ENCODE assay signal across 17 cellular contexts in the genomic region with DNA sequence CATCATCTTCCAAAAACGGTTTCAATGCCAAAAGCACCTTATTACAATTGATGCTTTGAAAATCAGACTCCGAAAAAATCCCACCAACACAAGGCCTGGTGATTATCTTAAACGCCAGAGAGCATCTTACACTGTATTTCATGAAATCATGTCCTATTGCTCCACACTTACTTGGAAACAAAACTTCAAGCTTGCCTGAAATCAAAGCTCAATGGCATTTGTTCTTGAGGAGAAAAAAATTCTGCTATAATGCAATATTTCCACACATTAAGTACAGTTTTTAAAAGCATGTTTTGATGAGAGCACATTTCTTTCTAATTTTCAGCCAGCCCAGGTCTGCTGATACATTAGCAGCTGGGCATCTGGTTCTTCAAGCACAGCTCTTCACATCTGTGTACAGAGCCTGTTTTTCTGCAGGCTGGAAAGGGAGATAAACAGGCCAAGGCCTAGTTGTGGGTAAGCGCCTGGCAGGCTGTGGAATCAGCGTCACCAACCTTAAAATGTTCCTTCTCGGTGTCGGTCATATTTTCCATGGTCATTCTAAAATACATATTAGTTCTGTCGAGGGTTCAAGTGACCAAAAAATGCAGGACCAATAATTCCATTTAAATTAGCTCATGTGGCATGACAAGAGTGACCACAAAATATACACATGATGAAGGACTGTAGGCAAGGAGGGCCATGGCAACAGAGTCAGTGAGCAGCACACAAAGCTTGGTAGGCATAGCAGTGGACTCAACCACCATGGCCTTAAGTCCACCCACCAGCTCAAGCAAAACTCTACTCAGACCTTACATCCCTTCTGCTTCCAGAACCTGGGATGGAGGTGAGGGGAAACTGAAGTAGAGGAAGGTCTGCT. TPM values are rescaled to one million over a fixed set of nuclear protein-coding genes. Genes with fewer than 3 reads are reported as not detected.
DNase-seq lines count a peak whose midpoint lies in the region; TF ChIP-seq lines count a peak whose summit lies in the region.
"Had no signal": no experiment of that assay in that cellular context is flagged by ENCODE, and none has a peak within 500 bp of the region (broad histone marks: within the 10 kb centered on the region; RNA-seq: fewer than 3 reads in every experiment).

No MANE protein-coding gene starts in this region.

- no peaks in the 10 kb centered on the region for H3K9me3 ChIP-seq in fibroblast of lung (ENCODE audit: control insufficient read depth, insufficient read depth, low read depth, low read length)
- no peaks in the 10 kb centered on the region for H3K9me3 ChIP-seq in osteoblast (ENCODE audit: low read depth, low read length)

- DNase-seq in AG10803 (ENCODE audit: low read depth) (peak; percentile 45), SK-N-DZ (ENCODE audit: low spot score) (peak; percentile 62), fibroblast of lung (ENCODE audit: low read depth in 2 of 2) (no peak), osteoblast (ENCODE audit: insufficient read length, low spot score, missing footprints) (no peak), DMS 273 (lab: John Stamatoyannopoulos, UW; ENCODE audit: unreplicated experiment) (no peak), A172 (ENCODE audit: low spot score) (no peak), NCI-H1417 treated with DMSO at 0.1 percent for 48 hours (lab: John Stamatoyannopoulos, UW) (no peak), LoVo (ENCODE audit: low spot score) (no peak)
- DNase-seq: activated CD4-positive, CD25-positive, alpha-beta regulatory T cell treated with anti-CD3 and anti-CD28 coated beads, Interleukin-2, amount 50 U/mL, for 72 hours; activated CD8-positive, alpha-beta memory T cell treated with anti-CD3 and anti-CD28 coated beads, Interleukin-2, amount 10 ng/mL, durations not matched to agents 7 days and 5 days; Calu3; erythroblast; naive B cell; NCI-H1092 treated with DMSO at 0.1 percent for 48 hours; stimulated activated CD4-positive, alpha-beta T cell treated with anti-CD3 and anti-CD28 coated beads, Interleukin-15, amount 100 ng/mL, for 24 hours; T-helper 9 cell had no signal

- H3K36me3 ChIP-seq in fibroblast of lung (ENCODE audit: control insufficient read depth, insufficient read depth, low read length) (peaks cover 2% of the 10 kb centered on the region), osteoblast (ENCODE audit: insufficient read depth, low read length) (peaks cover 4% of the 10 kb centered on the region)

- no peak for TF ChIP-seq CTCF in AG10803 (conservative IDR thresholded peaks at IDR 0.05; ENCODE audit: low read length)
- TF ChIP-seq CTCF in fibroblast of lung (conservative IDR thresholded peaks at IDR 0.05 in 1 of 2, IDR thresholded peaks at IDR 0.05 in 1 of 2; ENCODE audit: low read depth in 1 of 2, low read length in 2 of 2), result no peak
- no peak for TF ChIP-seq CTCF in osteoblast (IDR thresholded peaks at IDR 0.05; ENCODE audit: extremely low read depth, low read depth, low read length)

- H2AFZ ChIP-seq in fibroblast of lung (ENCODE audit: low read length) (no peak overlapping the region), osteoblast (ENCODE audit: low read length) (no peak overlapping the region)
- H2AFZ ChIP-seq: GM23338 had no signal

- H3K9ac ChIP-seq in fibroblast of lung (ENCODE audit: insufficient read depth, low read length), result no peak overlapping the region

- H3K4me1 ChIP-seq in fibroblast of lung (ENCODE audit: control insufficient read depth, extremely low read depth, insufficient read depth, low read length) (peaks cover 22% of the 10 kb centered on the region), osteoblast (ENCODE audit: insufficient read depth, low read length) (peaks cover 52% of the 10 kb centered on the region)

- no peak overlapping the region for H3K4me3 ChIP-seq in AG10803 (ENCODE audit: low read length)
- H3K4me3 ChIP-seq in fibroblast of lung (replicated peaks in 1 of 4; ENCODE audit: control extremely low read depth in 1 of 4, insufficient read depth in 1 of 4, low read depth in 3 of 4, low read length in 4 of 4), result no peak overlapping the region
- no peak overlapping the region for H3K4me3 ChIP-seq in osteoblast (ENCODE audit: insufficient read depth, low read length)
- H3K4me3 ChIP-seq: GM23338 had no signal

- H3K79me2 ChIP-seq in fibroblast of lung (ENCODE audit: control insufficient read depth, insufficient read depth, low read length), result peaks cover 3% of the 10 kb centered on the region
- H3K79me2 ChIP-seq in osteoblast (ENCODE audit: insufficient read depth, low read length), result peaks cover 62% of the 10 kb centered on the region

- H4K20me1 ChIP-seq in fibroblast of lung (ENCODE audit: control insufficient read depth, extremely low read depth, insufficient read depth, low read length) (no peaks in the 10 kb centered on the region), osteoblast (ENCODE audit: insufficient read depth, low read length) (peaks cover 2% of the 10 kb centered on the region)

- H3K27ac ChIP-seq in fibroblast of lung (ENCODE audit: insufficient read depth, low read length) (peak overlapping the region; percentile 79), osteoblast (ENCODE audit: low read depth, low read length) (peak overlapping the region; percentile 86)

- H3K4me2 ChIP-seq in fibroblast of lung (ENCODE audit: extremely low read depth, insufficient read depth, low read length) (peak overlapping the region; percentile 41), osteoblast (ENCODE audit: insufficient read depth, low read length) (peak overlapping the region; percentile 53)
- H3K4me2 ChIP-seq: GM23338 had no signal

- H3K27me3 ChIP-seq in fibroblast of lung (ENCODE audit: control insufficient read depth, insufficient read depth, low read length) (no peaks in the 10 kb centered on the region), osteoblast (ENCODE audit: insufficient read depth, low read length) (no peaks in the 10 kb centered on the region)

RNA-seq across cellular contexts. Expression of gene SLC8A1, which starts 20.9 kb away (rescaled TPM):
- 18.0 and 25.8 TPM in 2 replicates for polyA plus RNA-seq in SK-N-DZ (2014; cell fraction: cytosol; rRNA removed)
- polyA plus RNA-seq in SK-N-DZ (2014; cell fraction: nucleus; rRNA removed), result 13.8 and 16.7 TPM in 2 replicates
- total RNA-seq in fibroblast of lung (74.0 and 109 TPM in 2 replicates), osteoblast (77.2 and 82.9 TPM in 2 replicates)
- polyA plus RNA-seq in fibroblast of lung, result 16.0 and 17.4 TPM in 2 replicates
- polyA plus RNA-seq in fibroblast of lung (2012), result 10.2 and 11.3 TPM in 2 replicates
- 16.0 and 19.7 TPM in 2 replicates for polyA minus RNA-seq in fibroblast of lung (ENCODE audit: low replicate concordance)
- total RNA-seq in A172 (2014; rRNA removed; shearing (Covaris generic)), result 34.5 and 37.6 TPM in 2 replicates

Comparison
In these comparisons a context has a peak if more than half of its experiments do, and no peak if none do; other contexts are left out.
1. DNase-seq: peak in AG10803 (single experiment) and SK-N-DZ (single experiment); none in fibroblast of lung (0 of 2), osteoblast (single experiment), DMS 273 (single experiment), A172 (single experiment), NCI-H1417 treated with DMSO at 0.1 percent for 48 hours (single experiment) and LoVo (single experiment).